In the genomic region with DNA sequence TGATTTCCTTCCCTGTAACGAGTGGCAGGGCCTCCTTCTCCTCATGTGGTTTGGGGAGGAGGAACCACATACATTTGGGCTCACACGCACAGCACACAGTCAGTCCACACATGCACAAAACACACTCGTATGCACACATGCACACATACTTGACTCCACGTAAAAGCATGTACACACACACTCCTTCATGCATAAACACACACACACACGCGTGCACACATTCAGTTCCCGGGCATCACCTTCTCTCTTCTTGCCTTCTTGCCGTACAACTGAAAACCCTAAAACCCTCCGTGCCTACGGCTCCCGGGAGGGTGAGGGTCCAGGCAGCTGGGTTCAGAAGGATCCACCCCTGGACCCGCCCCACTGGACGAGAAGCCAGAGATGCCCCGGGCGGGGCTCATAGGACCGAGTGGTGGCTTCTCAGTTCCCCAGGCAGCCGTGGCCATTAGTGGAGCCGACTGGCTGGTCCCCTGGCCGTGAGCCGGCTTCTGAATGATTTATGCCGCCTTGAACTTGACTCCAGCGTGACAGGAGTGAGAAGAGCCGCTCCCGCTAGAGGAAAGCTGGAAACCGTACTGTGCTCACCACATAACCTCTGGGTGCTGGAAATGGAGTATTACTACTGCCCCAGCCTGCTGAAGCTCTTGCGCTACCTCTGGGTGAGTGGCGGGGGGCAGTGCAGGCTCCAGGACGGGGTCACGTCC, we compare ENCODE assay signal across 12 cellular contexts.
DNase-seq lines count a peak whose midpoint lies in the region; ATAC-seq, FAIRE-seq and TF ChIP-seq lines count a peak whose summit lies in the region.
"Had no signal": no experiment of that assay in that cellular context is flagged by ENCODE, and none has a peak within 500 bp of the region (broad histone marks: within the 10 kb centered on the region; RNA-seq: fewer than 3 reads in every experiment).

No MANE protein-coding gene starts in this region.

- H3K4me1 ChIP-seq in cardiac muscle cell (ENCODE audit: low read depth) (peaks cover 15% of the 10 kb centered on the region), upper lobe of right lung (peaks cover 20% of the 10 kb centered on the region)

- intact Hi-C loops in left ventricle myocardium superior (cut with micrococcal nuclease): no loop called here
- intact Hi-C loops in upper lobe of right lung (cut with DNase I): no loop called here

- no peaks in the 10 kb centered on the region for H3K27me3 ChIP-seq in cardiac muscle cell
- no peaks in the 10 kb centered on the region for H3K27me3 ChIP-seq in bronchial epithelial cell (ENCODE audit: control insufficient read depth, insufficient read depth, low read length)
- no peaks in the 10 kb centered on the region for H3K27me3 ChIP-seq in upper lobe of right lung

- no peak overlapping the region for H3K4me3 ChIP-seq in cardiac muscle cell
- no peak overlapping the region for H3K4me3 ChIP-seq in bronchial epithelial cell (ENCODE audit: low read depth, low read length)
- H3K4me3 ChIP-seq in upper lobe of right lung: peak overlapping the region; percentile 36

- peak; percentile 68 for FAIRE-seq in bronchial epithelial cell (lab: Jason Lieb, UNC)
- FAIRE-seq: endometrium had no signal

- ATAC-seq in left ventricle myocardium superior: no peak
- ATAC-seq in upper lobe of right lung: peak; percentile 46
- ATAC-seq in GM19351 (IDR thresholded peaks at IDR 0.05; ENCODE audit: unreplicated experiment): no peak
- ATAC-seq in GM18517 (IDR thresholded peaks at IDR 0.05; ENCODE audit: unreplicated experiment): no peak
- no peak for ATAC-seq in GM18505 (IDR thresholded peaks at IDR 0.05; ENCODE audit: unreplicated experiment)
- ATAC-seq: stimulated activated memory B cell treated with anti-CD40 and anti-IgM and Interleukin-4, amounts not matched to agents 10 μg/mL and 1 μg/mL and 100 μg/mL, for 72 hours had no signal

- H3K36me3 ChIP-seq in cardiac muscle cell (no peaks in the 10 kb centered on the region), bronchial epithelial cell (ENCODE audit: control insufficient read depth, insufficient read depth, low read length) (peaks cover 6% of the 10 kb centered on the region), upper lobe of right lung (no peaks in the 10 kb centered on the region)

- H3K9me3 ChIP-seq in cardiac muscle cell (ENCODE audit: low read depth) (no peaks in the 10 kb centered on the region), upper lobe of right lung (no peaks in the 10 kb centered on the region)

- H3K27ac ChIP-seq in cardiac muscle cell: peak overlapping the region; percentile 91
- H3K27ac ChIP-seq in upper lobe of right lung: peak overlapping the region; percentile 47
- H3K27ac ChIP-seq: VCaP had no signal

- DNase-seq in cardiac muscle cell (ENCODE audit: low read depth in 1 of 2, low spot score in 1 of 2) (peak; percentile 21 to 46), left ventricle myocardium superior (no peak), bronchial epithelial cell (ENCODE audit: low read depth) (no peak), myocyte (ENCODE audit: low read depth) (peak; percentile 90), upper lobe of right lung (peak; percentile 68)
- DNase-seq: NCI-H2029 had no signal

- no peak for TF ChIP-seq CTCF in cardiac muscle cell (IDR thresholded peaks at IDR 0.05; ENCODE audit: low read depth, low read length)
- TF ChIP-seq CTCF in bronchial epithelial cell (IDR thresholded peaks at IDR 0.05; ENCODE audit: insufficient read depth, low read length, severe bottlenecking): no peak
- no peak for TF ChIP-seq CTCF in upper lobe of right lung (IDR thresholded peaks at IDR 0.05)

- no peak for TF ChIP-seq POLR2A in GM18505 (IDR thresholded peaks at IDR 0.05; ENCODE audit: borderline replicate concordance, extremely low read depth, insufficient read depth, insufficient read length)

Comparison
In these comparisons a context has a peak if more than half of its experiments do, and no peak if none do; other contexts are left out.
1. DNase-seq: peak in cardiac muscle cell (2 of 2), myocyte (single experiment) and upper lobe of right lung (single experiment); none in left ventricle myocardium superior (single experiment) and bronchial epithelial cell (single experiment).